10 cellular contexts compared by ENCODE assay signal in the genomic region with DNA sequence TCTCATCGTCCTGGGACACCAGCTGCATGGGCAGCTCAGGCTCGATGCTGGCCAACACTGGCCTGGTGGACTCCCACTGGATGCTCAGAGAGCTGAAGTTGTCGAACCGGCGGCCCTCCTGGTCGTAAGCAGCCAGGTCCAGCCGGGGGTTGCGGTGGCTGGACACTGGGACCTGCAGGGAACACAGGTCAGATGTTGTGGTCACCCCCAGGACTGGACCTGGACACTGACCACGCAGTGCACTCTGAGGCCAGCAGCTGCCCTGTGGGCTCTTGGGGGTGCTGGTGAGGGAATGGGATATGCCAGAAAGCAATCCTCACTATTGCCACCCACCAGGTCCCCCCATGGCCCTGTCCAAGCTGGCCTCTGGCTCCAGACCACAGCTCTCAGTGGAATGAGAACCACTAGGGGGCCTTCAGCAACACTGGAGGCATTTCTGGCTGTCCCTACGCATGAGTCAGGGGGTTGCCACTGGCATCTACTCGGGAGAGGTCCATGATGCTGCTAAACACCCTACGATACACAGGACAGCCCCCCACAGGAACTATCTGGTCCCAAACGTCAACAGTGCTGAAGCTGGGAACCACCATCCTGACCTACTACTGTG.
DNase-seq lines count a peak whose midpoint lies in the region; ATAC-seq and TF ChIP-seq lines count a peak whose summit lies in the region.
"Had no signal": no experiment of that assay in that cellular context is flagged by ENCODE, and none has a peak within 500 bp of the region (broad histone marks: within the 10 kb centered on the region; RNA-seq: fewer than 3 reads in every experiment).

No MANE protein-coding gene starts in this region.

- no peaks in the 10 kb centered on the region for H3K9me2 ChIP-seq in PC-9 (ENCODE audit: insufficient read depth)

- no peak overlapping the region for H3K4me2 ChIP-seq in PC-9

- 87 to 100% methylated on average over 2 to 13 of the region's 13 CpGs for WGBS in endodermal cell (ENCODE audit: insufficient coverage in 1 of 2, insufficient read length in 1 of 2), 2 experiments
- WGBS in psoas muscle, 3 donors: 61 to 72% (median 70%) methylated on average over 12 to 13 of the region's 13 CpGs

- no TSS peak for BruUV-seq in PC-9 (replicated peaks; lab: Mats Ljungman, UMichigan)

- H3K4me1 ChIP-seq in PC-9 (replicated peaks; ENCODE audit: insufficient read depth) (no peaks in the 10 kb centered on the region), endodermal cell (ENCODE audit: control insufficient read depth, insufficient read depth, low read length) (no peaks in the 10 kb centered on the region), psoas muscle (no peaks in the 10 kb centered on the region)

- DNase-seq in activated naive CD4-positive, alpha-beta T cell treated with anti-CD3 and anti-CD28 coated beads, Interleukin-2, amount 50 U/mL, for 16 hours: no peak
- DNase-seq in PC-9 (no peak), endodermal cell (peak; percentile 68), NCI-H2107 (lab: John Stamatoyannopoulos, UW) (no peak), psoas muscle (no peak)
- no peak for DNase-seq in stimulated activated effector memory CD8-positive, alpha-beta T cell treated with anti-CD3 and anti-CD28 coated beads, Interleukin-12 subunit alpha, Interleukin-12 subunit beta, amount 100 ng/mL, for 72 hours (ENCODE audit: low spot score in 2 of 2)
- DNase-seq: Calu3 had no signal

- peaks cover 40% of the 10 kb centered on the region for H3K4me1 Mint-ChIP-seq in activated naive CD4-positive, alpha-beta T cell treated with anti-CD3 and anti-CD28 coated beads, Interleukin-2, amount 50 U/mL, for 24 hours
- H3K4me1 Mint-ChIP-seq in endodermal cell: peaks cover 11% of the 10 kb centered on the region
- H3K4me1 Mint-ChIP-seq in stimulated activated effector memory CD8-positive, alpha-beta T cell treated with anti-CD3 and anti-CD28 coated beads, Interleukin-12 subunit alpha, Interleukin-12 subunit beta, amount 100 ng/mL, for 72 hours: peaks cover 41% of the 10 kb centered on the region
- H3K4me1 Mint-ChIP-seq: mesothelial cell of epicardium had no signal

- H3K27ac ChIP-seq in PC-9: no peak overlapping the region
- H3K27ac ChIP-seq in endodermal cell (ENCODE audit: low read depth, low read length): no peak overlapping the region
- no peak overlapping the region for H3K27ac ChIP-seq in psoas muscle

- TF ChIP-seq CTCF in PC-9 (conservative IDR thresholded peaks at IDR 0.05) (peak; percentile 39; the same call in 1 of the 2 replicates), endodermal cell (conservative IDR thresholded peaks at IDR 0.05) (peak; percentile 72), psoas muscle (IDR thresholded peaks at IDR 0.05) (no peak)

- peak overlapping the region; percentile 62 for H3K27ac Mint-ChIP-seq in activated naive CD4-positive, alpha-beta T cell treated with anti-CD3 and anti-CD28 coated beads, Interleukin-2, amount 50 U/mL, for 24 hours
- no peak overlapping the region for H3K27ac Mint-ChIP-seq in endodermal cell
- H3K27ac Mint-ChIP-seq in stimulated activated effector memory CD8-positive, alpha-beta T cell treated with anti-CD3 and anti-CD28 coated beads, Interleukin-12 subunit alpha, Interleukin-12 subunit beta, amount 100 ng/mL, for 72 hours: peak overlapping the region; percentile 94
- H3K27ac Mint-ChIP-seq: mesothelial cell of epicardium had no signal

- H3K4me3 Mint-ChIP-seq in activated naive CD4-positive, alpha-beta T cell treated with anti-CD3 and anti-CD28 coated beads, Interleukin-2, amount 50 U/mL, for 24 hours: no peak overlapping the region
- no peak overlapping the region for H3K4me3 Mint-ChIP-seq in endodermal cell
- no peak overlapping the region for H3K4me3 Mint-ChIP-seq in stimulated activated effector memory CD8-positive, alpha-beta T cell treated with anti-CD3 and anti-CD28 coated beads, Interleukin-12 subunit alpha, Interleukin-12 subunit beta, amount 100 ng/mL, for 72 hours
- H3K4me3 Mint-ChIP-seq: mesothelial cell of epicardium had no signal

- no peaks in the 10 kb centered on the region for H3K79me2 ChIP-seq in PC-9 (ENCODE audit: low read depth)

- H3K27me3 ChIP-seq in PC-9 (ENCODE audit: insufficient read depth, low read depth): no peaks in the 10 kb centered on the region
- H3K27me3 ChIP-seq in endodermal cell (ENCODE audit: control insufficient read depth, insufficient read depth, low read length, poor library complexity, severe bottlenecking): no peaks in the 10 kb centered on the region
- no peaks in the 10 kb centered on the region for H3K27me3 ChIP-seq in psoas muscle (ENCODE audit: insufficient read depth in 3 of 3, low read length in 2 of 3)

- no peaks in the 10 kb centered on the region for H4K20me1 ChIP-seq in PC-9 (ENCODE audit: insufficient read depth)

- H3K9me3 ChIP-seq in PC-9 (ENCODE audit: insufficient read depth, low read depth): no peaks in the 10 kb centered on the region
- H3K9me3 ChIP-seq in endodermal cell (ENCODE audit: control insufficient read depth, low read length): no peaks in the 10 kb centered on the region
- H3K9me3 ChIP-seq in psoas muscle: no peaks in the 10 kb centered on the region

- ATAC-seq in stimulated activated effector memory CD8-positive, alpha-beta T cell treated with anti-CD3 and anti-CD28 coated beads, Interleukin-12 subunit alpha, Interleukin-12 subunit beta, amount 100 ng/mL, for 72 hours: no peak
- ATAC-seq in HG02885 (IDR thresholded peaks at IDR 0.05; ENCODE audit: poor library complexity, unreplicated experiment) (no peak), psoas muscle (no peak)

- intact Hi-C loops in PC-9 (cut with micrococcal nuclease; ENCODE audit: unreplicated experiment) (no loop called here), psoas muscle (cut with DNase I) (no loop called here)

- H3F3A ChIP-seq in PC-9 (ENCODE audit: insufficient read depth, low read depth): no peaks in the 10 kb centered on the region; the same call in 1 of the 2 replicates

- CTCF ChIA-PET in PC-9 (lab: Charles Lee): interaction anchor here (0.7 to 0.9 kb wide), 2 partner anchors 98 to 161 kb away, joined by 3 to 4 read pairs; no protein-coding TSS in a partner anchor

- H3K36me3 Mint-ChIP-seq in activated naive CD4-positive, alpha-beta T cell treated with anti-CD3 and anti-CD28 coated beads, Interleukin-2, amount 50 U/mL, for 24 hours: peaks cover 18% of the 10 kb centered on the region
- H3K36me3 Mint-ChIP-seq in endodermal cell (ENCODE audit: low read depth): peaks cover 17% of the 10 kb centered on the region
- peaks cover 98% of the 10 kb centered on the region for H3K36me3 Mint-ChIP-seq in stimulated activated effector memory CD8-positive, alpha-beta T cell treated with anti-CD3 and anti-CD28 coated beads, Interleukin-12 subunit alpha, Interleukin-12 subunit beta, amount 100 ng/mL, for 72 hours

- no peaks in the 10 kb centered on the region for H3K27me3 Mint-ChIP-seq in activated naive CD4-positive, alpha-beta T cell treated with anti-CD3 and anti-CD28 coated beads, Interleukin-2, amount 50 U/mL, for 24 hours
- H3K27me3 Mint-ChIP-seq in endodermal cell (ENCODE audit: insufficient read depth): no peaks in the 10 kb centered on the region

- H3K9me3 Mint-ChIP-seq in activated naive CD4-positive, alpha-beta T cell treated with anti-CD3 and anti-CD28 coated beads, Interleukin-2, amount 50 U/mL, for 24 hours: no peaks in the 10 kb centered on the region
- no peaks in the 10 kb centered on the region for H3K9me3 Mint-ChIP-seq in endodermal cell
- H3K9me3 Mint-ChIP-seq in stimulated activated effector memory CD8-positive, alpha-beta T cell treated with anti-CD3 and anti-CD28 coated beads, Interleukin-12 subunit alpha, Interleukin-12 subunit beta, amount 100 ng/mL, for 72 hours: no peaks in the 10 kb centered on the region
- H3K9me3 Mint-ChIP-seq: mesothelial cell of epicardium had no signal

- H3K36me3 ChIP-seq in PC-9 (ENCODE audit: low read depth) (0 out of 2 replicates have a peak, but pooled peaks cover 5% of the 10 kb centered on the region), endodermal cell (ENCODE audit: control insufficient read depth, insufficient read depth, low read length) (no peaks in the 10 kb centered on the region), psoas muscle (ENCODE audit: insufficient read depth in 1 of 2, low read depth in 1 of 2) (peaks cover 0 to 58% of the 10 kb centered on the region in 2 donors)

- H3K4me3 ChIP-seq in PC-9: no peak overlapping the region
- H3K4me3 ChIP-seq in endodermal cell (ENCODE audit: low read length): no peak overlapping the region
- no peak overlapping the region for H3K4me3 ChIP-seq in psoas muscle

- H2AFZ ChIP-seq in PC-9: no peak overlapping the region

- no peak overlapping the region for H3K9ac ChIP-seq in endodermal cell (ENCODE audit: extremely low read depth, low read length, poor library complexity, severe bottlenecking)

- POLR2A ChIA-PET in PC-9 (lab: Charles Lee; ENCODE audit: unreplicated experiment): no interaction called here
